Comparison of ENCODE assay signal across 6 cellular contexts in genomic region chr9:12133416-12133815, GRCh38.
"Had no signal": no experiment of that assay in that cellular context is flagged by ENCODE, and none has a peak within 500 bp of the region (broad histone marks: within the 10 kb centered on the region; RNA-seq: fewer than 3 reads in every experiment).

No MANE protein-coding gene starts in this region.

- H3K36me3 Mint-ChIP-seq: IgD-negative memory B cell had no signal

- H3K4me3 ChIP-seq: GM23338 had no signal

- H3K4me3 Mint-ChIP-seq: GM23338, H9, IgD-negative memory B cell had no signal

- H3K27me3 Mint-ChIP-seq: IgD-negative memory B cell had no signal

- DNase-seq: H9, HCEC 1CT, KBM-7 had no signal

- H3K27ac Mint-ChIP-seq: GM23338, H9, IgD-negative memory B cell had no signal

- H3K4me1 Mint-ChIP-seq: GM23338, H9, IgD-negative memory B cell had no signal

- ATAC-seq: GM23338, HepG2 had no signal
